Comparison of ENCODE assay signal across 1 cellular context in genomic region chr1:8019229-8019620, GRCh38.
TF ChIP-seq lines count a peak whose summit lies in the region.

No MANE protein-coding gene starts in this region.

TF ChIP-seq in K562, 482 proteins besides CTCF, POLR2A, EP300 and RAD21:
- TF ChIP-seq ZEB2 (IDR thresholded peaks at IDR 0.05) (no peak), CBX8 (IDR thresholded peaks at IDR 0.05; ENCODE audit: borderline replicate concordance, extremely low read depth, low read depth, low read length, poor library complexity, severe bottlenecking) (peak; percentile 45)
